In the genomic region with DNA sequence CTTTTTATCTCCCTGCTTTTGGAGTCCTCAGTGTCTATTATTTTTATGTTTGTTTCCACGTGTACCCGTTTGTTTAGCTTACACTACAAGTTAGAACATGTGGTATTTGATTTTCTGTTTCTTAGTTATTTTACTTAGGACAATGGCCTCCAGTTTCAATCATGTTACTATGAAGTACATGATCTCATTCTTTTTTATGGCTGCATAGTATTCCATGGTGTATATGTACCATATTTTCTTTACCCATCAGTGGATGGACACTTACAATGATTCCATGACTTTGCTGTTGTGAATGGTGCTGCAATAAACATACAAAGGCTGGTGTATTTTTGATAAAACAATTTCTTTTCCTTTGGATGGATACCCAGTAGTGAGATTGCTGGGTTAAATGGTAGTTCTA, we compare ENCODE assay signal across 4 cellular contexts.
"Had no signal": no experiment of that assay in that cellular context is flagged by ENCODE, and none has a peak within 500 bp of the region (broad histone marks: within the 10 kb centered on the region; RNA-seq: fewer than 3 reads in every experiment).

No MANE protein-coding gene starts in this region.

- ATAC-seq: HepG2, K562 had no signal

- H3K4me3 ChIP-seq: K562 had no signal

- H3K27ac ChIP-seq: HL-60, KMS-11 had no signal
